ENCODE assay signal across 12 cellular contexts in the genomic region with DNA sequence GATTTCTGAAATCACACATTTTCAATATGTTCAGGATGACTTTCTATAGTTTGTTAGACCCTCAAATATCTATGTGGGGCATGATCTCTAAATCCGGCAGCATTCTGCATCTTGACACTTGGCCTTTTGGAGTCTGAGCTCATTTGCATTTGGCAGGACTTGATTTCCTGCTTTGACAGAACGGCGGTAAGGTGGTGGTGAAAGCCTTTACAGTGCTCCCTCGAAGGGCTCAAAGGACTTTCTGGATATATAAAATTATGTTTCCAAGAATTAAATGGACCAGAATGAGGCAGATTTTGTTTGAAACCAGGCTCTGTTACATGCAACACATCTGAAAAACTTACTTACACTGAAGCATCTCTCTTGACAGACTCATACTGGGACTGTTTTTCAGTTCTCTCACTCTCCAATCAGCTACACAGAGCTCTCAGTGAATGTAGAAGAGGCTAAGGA.
DNase-seq lines count a peak whose midpoint lies in the region; ATAC-seq and TF ChIP-seq lines count a peak whose summit lies in the region.
"Had no signal": no experiment of that assay in that cellular context is flagged by ENCODE, and none has a peak within 500 bp of the region (broad histone marks: within the 10 kb centered on the region; RNA-seq: fewer than 3 reads in every experiment).

No MANE protein-coding gene starts in this region.

- peak overlapping the region; percentile 12 to 99 (median 96) for H3K27ac Mint-ChIP-seq in brain
- H3K27ac Mint-ChIP-seq: stimulated activated memory B cell treated with anti-CD40 and anti-IgM and Interleukin-4, amounts not matched to agents 10 μg/mL and 1 μg/mL and 100 μg/mL, for 72 hours had no signal

- no peaks in the 10 kb centered on the region for H3K36me3 ChIP-seq in skeletal muscle tissue (ENCODE audit: control insufficient read depth in 3 of 3, insufficient read depth in 3 of 3, low read length in 3 of 3)

- no peaks in the 10 kb centered on the region for H3K27me3 Mint-ChIP-seq in brain
- H3K27me3 Mint-ChIP-seq: stimulated activated memory B cell treated with anti-CD40 and anti-IgM and Interleukin-4, amounts not matched to agents 10 μg/mL and 1 μg/mL and 100 μg/mL, for 72 hours had no signal

- no peaks in the 10 kb centered on the region for H3K27me3 ChIP-seq in skeletal muscle tissue (ENCODE audit: control insufficient read depth in 3 of 3, insufficient read depth in 3 of 3, low read length in 3 of 3)
- H3K27me3 ChIP-seq: foreskin keratinocyte had no signal

- H3K9ac ChIP-seq in skeletal muscle tissue (ENCODE audit: low read depth in 1 of 3, low read length in 3 of 3) = peak overlapping the region; percentile 24 to 46 (median 27)

- DNase-seq in left kidney (ENCODE audit: low read depth, low spot score) = peak; percentile 19
- no peak for DNase-seq in NCI-H1417 (lab: John Stamatoyannopoulos, UW)
- DNase-seq in 8988T = no peak
- DNase-seq in effector CD8-positive, alpha-beta T cell (lab: John Stamatoyannopoulos, UW) = no peak
- DNase-seq: activated naive CD4-positive, alpha-beta T cell; NCI-H69 had no signal

- H3K9me3 ChIP-seq in skeletal muscle tissue (ENCODE audit: control insufficient read depth in 3 of 3, low read length in 3 of 3) = no peaks in the 10 kb centered on the region

- ATAC-seq in GM18870 (IDR thresholded peaks at IDR 0.05; ENCODE audit: unreplicated experiment) (peak; percentile 31), HG02571 (IDR thresholded peaks at IDR 0.05; ENCODE audit: unreplicated experiment) (no peak)
- ATAC-seq: stimulated activated memory B cell treated with anti-CD40 and anti-IgM and Interleukin-4, amounts not matched to agents 10 μg/mL and 1 μg/mL and 100 μg/mL, for 72 hours had no signal

- peaks cover 39% of the 10 kb centered on the region for H3K4me1 Mint-ChIP-seq in brain
- H3K4me1 Mint-ChIP-seq: stimulated activated memory B cell treated with anti-CD40 and anti-IgM and Interleukin-4, amounts not matched to agents 10 μg/mL and 1 μg/mL and 100 μg/mL, for 72 hours had no signal

- peaks cover 0 to 6% (median 0%) of the 10 kb centered on the region in 5 experiments for H3K9me3 Mint-ChIP-seq in brain
- H3K9me3 Mint-ChIP-seq: stimulated activated memory B cell treated with anti-CD40 and anti-IgM and Interleukin-4, amounts not matched to agents 10 μg/mL and 1 μg/mL and 100 μg/mL, for 72 hours had no signal

- no peaks in the 10 kb centered on the region for H3K36me3 Mint-ChIP-seq in brain
- H3K36me3 Mint-ChIP-seq: stimulated activated memory B cell treated with anti-CD40 and anti-IgM and Interleukin-4, amounts not matched to agents 10 μg/mL and 1 μg/mL and 100 μg/mL, for 72 hours had no signal

- H3K4me3 Mint-ChIP-seq in brain = peak overlapping the region; percentile 31 to 85 (median 79)
- H3K4me3 Mint-ChIP-seq: stimulated activated memory B cell treated with anti-CD40 and anti-IgM and Interleukin-4, amounts not matched to agents 10 μg/mL and 1 μg/mL and 100 μg/mL, for 72 hours had no signal

- peaks cover 13 to 25% (median 24%) of the 10 kb centered on the region in 3 donors for H3K4me1 ChIP-seq in skeletal muscle tissue (ENCODE audit: control insufficient read depth in 3 of 3, insufficient read depth in 3 of 3, low read length in 3 of 3)

- peak overlapping the region in 2 of 3 donors; percentile 73 to 78 for H3K4me3 ChIP-seq in skeletal muscle tissue (ENCODE audit: low read length in 3 of 3)

- H3K27ac ChIP-seq in skeletal muscle tissue (ENCODE audit: low read depth, low read length) = peak overlapping the region; percentile 63
- H3K27ac ChIP-seq: foreskin keratinocyte had no signal

- no peak for TF ChIP-seq CTCF in brain (conservative IDR thresholded peaks at IDR 0.05)
